In genomic region chr1:48471603-48472576, GRCh38 we compare ENCODE assay signal across 8 cellular contexts. TPM values are rescaled to one million over a fixed set of nuclear protein-coding genes. Genes with fewer than 3 reads are reported as not detected.
DNase-seq lines count a peak whose midpoint lies in the region; ATAC-seq and TF ChIP-seq lines count a peak whose summit lies in the region.

Gene SPATA6 (minus strand): TSS chr1:48472204. CDS start chr1:48472008, 196 bp downstream.

- H3K27ac Mint-ChIP-seq in endothelial cell (ENCODE audit: unreplicated experiment), result peak within 1 kb of the TSS; percentile 95

- H3K36me3 Mint-ChIP-seq in endothelial cell (ENCODE audit: low read depth, unreplicated experiment), result no peaks in the 10 kb centered on the region

- peak; percentile 99 for ATAC-seq in GM19452 (IDR thresholded peaks at IDR 0.05; ENCODE audit: unreplicated experiment)
- ATAC-seq in HG03558 (IDR thresholded peaks at IDR 0.05; ENCODE audit: extremely low read depth, unreplicated experiment), result peak; percentile 97

- H3K27me3 Mint-ChIP-seq in endothelial cell (ENCODE audit: unreplicated experiment), result peaks cover 9% of the 10 kb centered on the region

- H3K4me3 Mint-ChIP-seq in endothelial cell (ENCODE audit: unreplicated experiment), result peak within 1 kb of the TSS; percentile 95

- no peak for TF ChIP-seq CTCF in endothelial cell (IDR thresholded peaks at IDR 0.05; ENCODE audit: unreplicated experiment)

- peak in 13 of 14 donors; percentile 44 to 97 (median 93) for DNase-seq in C1 segment of cervical spinal cord (lab: John Stamatoyannopoulos, UW)
- peak; percentile 93 for DNase-seq in NCI-H748 treated with DMSO at 0.1 percent for 48 hours (lab: John Stamatoyannopoulos, UW)
- DNase-seq in activated CD8-positive, alpha-beta memory T cell treated with anti-CD3 and anti-CD28 coated beads, Interleukin-2, amount 50 U/mL, for 48 hours, result peak; percentile 97
- DNase-seq in endothelial cell (ENCODE audit: low spot score), result peak; percentile 100
- DNase-seq in mesenteric fat pad (ENCODE audit: low spot score), result peak; percentile 99
- peak; percentile 89 for DNase-seq in stimulated activated CD8-positive, alpha-beta memory T cell treated with anti-CD3 and anti-CD28 coated beads, Interleukin-12 subunit alpha, Interleukin-12 subunit beta, amount 100 ng/mL, for 1 hour (ENCODE audit: low read depth)

- peaks cover 5% of the 10 kb centered on the region for H3K9me3 Mint-ChIP-seq in endothelial cell (ENCODE audit: unreplicated experiment)

- H3K4me1 Mint-ChIP-seq in endothelial cell (ENCODE audit: unreplicated experiment), result peaks cover 30% of the 10 kb centered on the region

RNA-seq across cellular contexts. Expression of gene SPATA6, which starts in this region (rescaled TPM):
- total RNA-seq in endothelial cell (ENCODE audit: unreplicated experiment), result 26.0 TPM
- 17.4 TPM for total RNA-seq in mesenteric fat pad

Comparison
In these comparisons a context has a peak if more than half of its experiments do, and no peak if none do; other contexts are left out.
1. Peak in every context shown above with its lines: DNase-seq and ATAC-seq.